In genomic region chr4:10456270-10457254, GRCh38 we compare ENCODE assay signal across 8 cellular contexts. TPM values are rescaled to one million over a fixed set of nuclear protein-coding genes. Genes with fewer than 3 reads are reported as not detected.
DNase-seq lines count a peak whose midpoint lies in the region; ATAC-seq and TF ChIP-seq lines count a peak whose summit lies in the region.

No MANE protein-coding gene starts in this region.

- no peaks in the 10 kb centered on the region for H3K9me2 ChIP-seq in neural cell (ENCODE audit: insufficient read depth, low read length)

- H2AFZ ChIP-seq in neural cell (ENCODE audit: low read depth, low read length): peak overlapping the region; percentile 83

- H3K4me1 Mint-ChIP-seq in activated T-cell treated with anti-CD3 and anti-CD28 coated beads, Interleukin-2, amount 50 U/mL, for 24 hours (ENCODE audit: low read depth): peaks cover 46% of the 10 kb centered on the region

- no peaks in the 10 kb centered on the region for H4K20me1 ChIP-seq in neural cell (ENCODE audit: insufficient read depth)

- peaks cover 14% of the 10 kb centered on the region for H3K9me3 Mint-ChIP-seq in activated T-cell treated with anti-CD3 and anti-CD28 coated beads, Interleukin-2, amount 50 U/mL, for 24 hours

- H3K27me3 Mint-ChIP-seq in activated T-cell treated with anti-CD3 and anti-CD28 coated beads, Interleukin-2, amount 50 U/mL, for 24 hours: peaks cover 18% of the 10 kb centered on the region

- H3K4me1 ChIP-seq in esophagus squamous epithelium (peaks cover 4 to 37% (median 9%) of the 10 kb centered on the region in 3 donors), tibial nerve (peaks cover 0 to 18% (median 4%) of the 10 kb centered on the region in 4 donors)

- ATAC-seq in GM18508 (IDR thresholded peaks at IDR 0.05; ENCODE audit: insufficient read depth, unreplicated experiment) (peak; percentile 30), HG02588 (IDR thresholded peaks at IDR 0.05; ENCODE audit: unreplicated experiment) (peak; percentile 60)

- H3K4me2 ChIP-seq in neural cell (ENCODE audit: low read length): peak overlapping the region; percentile 36

- TF ChIP-seq EP300 in neural cell (conservative IDR thresholded peaks at IDR 0.05; ENCODE audit: poor library complexity, severe bottlenecking) (no peak), tibial nerve (IDR thresholded peaks at IDR 0.05) (no peak)

- peaks cover 0 to 34% (median under 1%) of the 10 kb centered on the region in 4 donors for H3K27me3 ChIP-seq in esophagus squamous epithelium
- peaks cover 6% of the 10 kb centered on the region for H3K27me3 ChIP-seq in neural cell (ENCODE audit: insufficient read depth, low read depth, low read length)
- peaks cover 0 to 37% of the 10 kb centered on the region in 2 donors for H3K27me3 ChIP-seq in tibial nerve

- TF ChIP-seq POLR2A in esophagus squamous epithelium (IDR thresholded peaks at IDR 0.05) (no peak), tibial nerve (IDR thresholded peaks at IDR 0.05) (no peak)

- no peak for TF ChIP-seq RAD21 in neural cell (conservative IDR thresholded peaks at IDR 0.05)

- DNase-seq in NCI-H226 (peak; percentile 30), esophagus squamous epithelium (lab: John Stamatoyannopoulos, UW) (no peak), tibial nerve (ENCODE audit: low spot score in 2 of 2) (no peak), 8988T (no peak)
- peak; percentile 73 for DNase-seq in activated T-cell treated with anti-CD3 and anti-CD28 coated beads, Interleukin-2, amount 50 U/mL, for 24 hours

- WGBS in esophagus squamous epithelium, 2 donors: 16 to 56% methylated on average over 9 to 44 of the region's 106 CpGs
- WGBS in tibial nerve, 2 donors: 16 to 27% methylated on average over 11 to 67 of the region's 106 CpGs

- intact Hi-C loops in esophagus squamous epithelium (cut with DNase I): no loop called here

- H3K4me3 ChIP-seq in esophagus squamous epithelium (peak overlapping the region; percentile 33 to 85 (median 59)), neural cell (ENCODE audit: low read length) (peak overlapping the region; percentile 76), tibial nerve (peak overlapping the region; percentile 27 to 67 (median 55))

- TF ChIP-seq CTCF in esophagus squamous epithelium (IDR thresholded peaks at IDR 0.05) (no peak), neural cell (IDR thresholded peaks at IDR 0.05; ENCODE audit: poor library complexity, severe bottlenecking) (no peak), tibial nerve (IDR thresholded peaks at IDR 0.05) (no peak)

- H3K79me2 ChIP-seq in neural cell (replicated peaks; ENCODE audit: insufficient read depth, low read length): peaks cover 8% of the 10 kb centered on the region

- no peaks in the 10 kb centered on the region for H3F3A ChIP-seq in neural cell (ENCODE audit: insufficient read depth, low read length, poor library complexity, severe bottlenecking)

- no peaks in the 10 kb centered on the region for H3K9me3 ChIP-seq in esophagus squamous epithelium
- H3K9me3 ChIP-seq in neural cell (ENCODE audit: low read length): peaks cover 9% of the 10 kb centered on the region
- H3K9me3 ChIP-seq in tibial nerve: peaks cover 0 to 27% (median 0%) of the 10 kb centered on the region in 4 donors

- H3K36me3 ChIP-seq in esophagus squamous epithelium: peaks cover 0 to 35% (median 0%) of the 10 kb centered on the region in 3 donors
- peaks cover 7% of the 10 kb centered on the region for H3K36me3 ChIP-seq in neural cell (ENCODE audit: insufficient read depth, low read length)
- peaks cover 0 to 36% (median 0%) of the 10 kb centered on the region in 3 donors for H3K36me3 ChIP-seq in tibial nerve

- peak overlapping the region; percentile 79 for H3K27ac Mint-ChIP-seq in activated T-cell treated with anti-CD3 and anti-CD28 coated beads, Interleukin-2, amount 50 U/mL, for 24 hours

- H3K9ac ChIP-seq in neural cell (ENCODE audit: low read length): peak overlapping the region; percentile 53

- H3K36me3 Mint-ChIP-seq in activated T-cell treated with anti-CD3 and anti-CD28 coated beads, Interleukin-2, amount 50 U/mL, for 24 hours (ENCODE audit: low read depth): peaks cover 49% of the 10 kb centered on the region

- peak overlapping the region; percentile 49 to 86 (median 76) for H3K27ac ChIP-seq in esophagus squamous epithelium
- peak overlapping the region; percentile 44 for H3K27ac ChIP-seq in neural cell (ENCODE audit: low read length)
- peak overlapping the region in 2 of 4 donors; percentile 57 to 62 for H3K27ac ChIP-seq in tibial nerve

- H3K4me3 Mint-ChIP-seq in activated T-cell treated with anti-CD3 and anti-CD28 coated beads, Interleukin-2, amount 50 U/mL, for 24 hours: peak overlapping the region; percentile 81

TF ChIP-seq in neural cell, 6 proteins besides CTCF, POLR2A, EP300 and RAD21:
- TF ChIP-seq SMC3 (conservative IDR thresholded peaks at IDR 0.05; ENCODE audit: poor library complexity) (no peak), REST (IDR thresholded peaks at IDR 0.05; ENCODE audit: borderline replicate concordance) (peak; percentile 9), MXI1 (conservative IDR thresholded peaks at IDR 0.05; ENCODE audit: poor library complexity, severe bottlenecking) (no peak), TAF1 (IDR thresholded peaks at IDR 0.05; ENCODE audit: low read depth) (no peak), POLR2AphosphoS5 (IDR thresholded peaks at IDR 0.05) (peak; percentile 11)

RNA-seq across cellular contexts. Expression of gene ZNF518B, which starts 0.7 kb away (rescaled TPM):
- total RNA-seq in esophagus squamous epithelium (10 to 100 TPM in 2 of 4 donors, 1 to 10 TPM in 2; 3.8 to 37.2 (median 14.5) TPM), tibial nerve (10 to 100 TPM in 2 of 4 donors, 1 to 10 TPM in 2; 7.5 to 13.5 (median 10.5) TPM)
- 31.2 and 38.2 TPM in 2 replicates for polyA plus RNA-seq in neural cell
- polyA minus RNA-seq in neural cell: 96.7 and 111 TPM in 2 replicates

Comparison
In these comparisons a context has a peak if more than half of its experiments do, and no peak if none do; other contexts are left out.
1. DNase-seq: peak in NCI-H226 (single experiment) and activated T-cell treated with anti-CD3 and anti-CD28 coated beads, Interleukin-2, amount 50 U/mL, for 24 hours (single experiment); none in esophagus squamous epithelium (single experiment), tibial nerve (0 of 2) and 8988T (single experiment).
2. Peak in every context shown above with its lines, with median percentiles within 50 percentile points of each other: H3K4me3 ChIP-seq.